ENCODE assay signal across 1 cellular context in genomic region chr2:183059561-183059960, GRCh38.
A peak's percentile ranks its signal among the peaks of the same experiment; 100 is the strongest.
TF ChIP-seq lines count a peak whose summit lies in the region.

No MANE protein-coding gene starts in this region.

TF ChIP-seq in H1, 55 proteins besides CTCF, POLR2A, EP300 and RAD21:
- TF ChIP-seq MAFK (IDR thresholded peaks at IDR 0.05; ENCODE audit: low read depth, low read length) (peak; percentile 71), RFX5 (IDR thresholded peaks at IDR 0.05; ENCODE audit: borderline replicate concordance, low read depth, low read length) (no peak), BACH1 (IDR thresholded peaks at IDR 0.05; ENCODE audit: low read length) (peak; percentile 80)
